ENCODE assay signal across 1 cellular context in genomic region chr7:144063710-144064109, GRCh38.
TF ChIP-seq lines count a peak whose summit lies in the region.

No MANE protein-coding gene starts in this region.

TF ChIP-seq in HepG2, 621 proteins besides CTCF, POLR2A, EP300 and RAD21:
- no peak for TF ChIP-seq DPF2 (CRISPR knock-in tag; IDR thresholded peaks at IDR 0.05; ENCODE audit: borderline replicate concordance, low read depth)
- TF ChIP-seq AGO1 (IDR thresholded peaks at IDR 0.05; ENCODE audit: low read depth, low read length, poor library complexity, severe bottlenecking): no peak
- no peak for TF ChIP-seq ZBTB2 (CRISPR knock-in tag; IDR thresholded peaks at IDR 0.05; ENCODE audit: low read depth)
- TF ChIP-seq, protein P1, sequence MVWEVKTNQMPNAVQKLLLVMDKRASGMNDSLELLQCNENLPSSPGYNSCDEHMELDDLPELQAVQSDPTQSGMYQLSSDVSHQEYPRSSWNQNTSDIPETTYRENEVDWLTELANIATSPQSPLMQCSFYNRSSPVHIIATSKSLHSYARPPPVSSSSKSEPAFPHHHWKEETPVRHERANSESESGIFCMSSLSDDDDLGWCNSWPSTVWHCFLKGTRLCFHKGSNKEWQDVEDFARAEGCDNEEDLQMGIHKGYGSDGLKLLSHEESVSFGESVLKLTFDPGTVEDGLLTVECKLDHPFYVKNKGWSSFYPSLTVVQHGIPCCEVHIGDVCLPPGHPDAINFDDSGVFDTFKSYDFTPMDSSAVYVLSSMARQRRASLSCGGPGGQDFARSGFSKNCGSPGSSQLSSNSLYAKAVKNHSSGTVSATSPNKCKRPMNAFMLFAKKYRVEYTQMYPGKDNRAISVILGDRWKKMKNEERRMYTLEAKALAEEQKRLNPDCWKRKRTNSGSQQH (CRISPR knock-in tag; IDR thresholded peaks at IDR 0.05; ENCODE audit: low read depth): no peak
- no peak for TF ChIP-seq ZNF850 (CRISPR knock-in tag; conservative IDR thresholded peaks at IDR 0.05)
- no peak for TF ChIP-seq FOXK1 (CRISPR knock-in tag; IDR thresholded peaks at IDR 0.05; ENCODE audit: borderline replicate concordance, low read depth)
- TF ChIP-seq SIN3A (IDR thresholded peaks at IDR 0.05; ENCODE audit: borderline replicate concordance, low read depth, low read length): no peak
- TF ChIP-seq GMEB1 (CRISPR knock-in tag; IDR thresholded peaks at IDR 0.05; ENCODE audit: borderline replicate concordance): no peak
- TF ChIP-seq ZNF382 (CRISPR knock-in tag; IDR thresholded peaks at IDR 0.05; ENCODE audit: borderline replicate concordance): no peak
- no peak for TF ChIP-seq NCOA1 (CRISPR knock-in tag; IDR thresholded peaks at IDR 0.05)
- TF ChIP-seq ZNF12 (CRISPR knock-in tag; IDR thresholded peaks at IDR 0.05): no peak
- TF ChIP-seq HNRNPH1 (optimal IDR thresholded peaks at IDR 0.05; ENCODE audit: low read depth, low read length): no peak
- no peak for TF ChIP-seq MLXIP (CRISPR knock-in tag; IDR thresholded peaks at IDR 0.05; ENCODE audit: borderline replicate concordance)
- TF ChIP-seq, protein P2, sequence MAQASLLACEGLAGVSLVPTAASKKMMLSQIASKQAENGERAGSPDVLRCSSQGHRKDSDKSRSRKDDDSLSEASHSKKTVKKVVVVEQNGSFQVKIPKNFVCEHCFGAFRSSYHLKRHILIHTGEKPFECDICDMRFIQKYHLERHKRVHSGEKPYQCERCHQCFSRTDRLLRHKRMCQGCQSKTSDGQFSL (CRISPR knock-in tag; IDR thresholded peaks at IDR 0.05): no peak
- TF ChIP-seq ZNF138 (CRISPR knock-in tag; IDR thresholded peaks at IDR 0.05; ENCODE audit: low read depth): no peak
TF ChIP-seq in HepG2: peak in this region for 0.
